Comparison of ENCODE assay signal across 9 cellular contexts in the genomic region with DNA sequence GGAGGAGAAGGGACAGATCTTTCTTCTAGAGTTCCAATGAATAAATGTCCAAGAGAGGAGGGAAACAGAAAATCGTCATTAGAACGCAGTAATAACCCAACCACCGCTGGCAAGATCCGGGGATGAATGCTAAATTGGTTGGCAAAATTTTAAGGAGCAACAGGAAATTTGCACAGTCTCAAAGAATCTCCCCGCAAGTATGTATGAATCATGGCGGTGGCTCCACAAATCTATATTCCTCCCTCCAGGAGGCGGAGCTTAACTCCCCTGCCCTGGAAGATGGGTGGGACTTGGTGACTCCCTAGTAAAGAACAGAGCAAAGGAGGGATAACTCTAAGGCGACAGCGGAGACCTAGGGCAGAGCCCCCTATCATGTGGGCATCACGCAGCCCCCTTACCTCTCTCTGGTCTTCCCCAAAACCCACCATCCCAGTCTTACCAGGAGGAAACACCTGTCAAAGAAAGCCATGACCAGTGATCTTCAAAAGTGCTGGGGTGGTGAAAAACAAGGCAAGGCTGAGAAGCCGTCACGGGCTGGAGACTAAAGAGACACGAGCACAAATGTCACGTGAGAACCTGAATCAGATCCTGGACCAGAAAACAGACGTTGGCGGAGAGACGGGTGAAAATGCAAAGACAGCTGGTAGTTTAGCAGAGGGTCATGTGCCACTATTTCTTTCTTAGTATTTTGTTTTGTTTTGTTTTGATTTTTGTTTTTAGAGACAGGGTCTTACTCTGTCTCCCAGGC.
A peak's percentile ranks its signal among the peaks of the same experiment; 100 is the strongest.
DNase-seq lines count a peak whose midpoint lies in the region; TF ChIP-seq lines count a peak whose summit lies in the region.
"Had no signal": no experiment of that assay in that cellular context is flagged by ENCODE, and none has a peak within 500 bp of the region (broad histone marks: within the 10 kb centered on the region; RNA-seq: fewer than 3 reads in every experiment).

No MANE protein-coding gene starts in this region.

- H2AFZ ChIP-seq in mesenchymal stem cell (ENCODE audit: low read depth, low read length): no peak overlapping the region

- POLR2A ChIA-PET in A673 (lab: Charles Lee; ENCODE audit: low non-redundant PET): no interaction called here

- H3K9me3 ChIP-seq in A673 (ENCODE audit: low read depth, low read length, poor library complexity, severe bottlenecking) (no peaks in the 10 kb centered on the region), mesenchymal stem cell (ENCODE audit: control insufficient read depth, low read length) (no peaks in the 10 kb centered on the region)

- H2BK120ac ChIP-seq in mesenchymal stem cell (ENCODE audit: low read depth, low read length): no peak overlapping the region

- H3K14ac ChIP-seq in mesenchymal stem cell (ENCODE audit: low read length in 2 of 2): no peak overlapping the region

- no peak overlapping the region for H3K23ac ChIP-seq in mesenchymal stem cell (ENCODE audit: low read length in 2 of 2)

- no peak overlapping the region for H4K8ac ChIP-seq in mesenchymal stem cell (ENCODE audit: low read length)

- H2BK12ac ChIP-seq in mesenchymal stem cell (ENCODE audit: low read length in 2 of 2): peak overlapping the region in 1 of 2 experiments; percentile 69

- H3K4me1 ChIP-seq in A673 (ENCODE audit: insufficient read depth, low read length, poor library complexity, severe bottlenecking) (peaks cover 39% of the 10 kb centered on the region), mesenchymal stem cell (ENCODE audit: control insufficient read depth, insufficient read depth, low read depth, low read length) (peaks cover 42% of the 10 kb centered on the region)

- H3K4me3 ChIP-seq in A673 (ENCODE audit: low read depth, low read length, poor library complexity, severe bottlenecking) (no peak overlapping the region), choroid plexus epithelial cell (ENCODE audit: low read depth, low read length) (no peak overlapping the region), mesenchymal stem cell (ENCODE audit: insufficient read depth in 1 of 2, low read depth in 1 of 2, low read length in 2 of 2) (no peak overlapping the region)

- H3K36me3 ChIP-seq in A673 (ENCODE audit: insufficient read depth, low read length, poor library complexity, severe bottlenecking): peaks cover 19% of the 10 kb centered on the region
- H3K36me3 ChIP-seq in mesenchymal stem cell (ENCODE audit: control insufficient read depth in 1 of 2, insufficient read depth in 2 of 2, low read depth in 1 of 2, low read length in 2 of 2): peaks cover 61 to 78% of the 10 kb centered on the region in 2 experiments

- peak overlapping the region; percentile 28 for H2AK5ac ChIP-seq in mesenchymal stem cell (ENCODE audit: low read length, severe bottlenecking)

- no peak overlapping the region for H2BK5ac ChIP-seq in mesenchymal stem cell (ENCODE audit: low read depth, low read length, poor library complexity, severe bottlenecking)

- peak overlapping the region; percentile 23 to 52 for H3K18ac ChIP-seq in mesenchymal stem cell (ENCODE audit: low read depth in 1 of 2, low read length in 2 of 2)

- BruUV-seq in A673 (replicated peaks; lab: Mats Ljungman, UMichigan): no TSS peak

- H3K4me2 ChIP-seq in mesenchymal stem cell (ENCODE audit: low read length, poor library complexity, severe bottlenecking): no peak overlapping the region

- peak overlapping the region; percentile 63 for H3K27ac ChIP-seq in A673 (ENCODE audit: low read depth, low read length, poor library complexity, severe bottlenecking)
- peak overlapping the region; percentile 90 for H3K27ac ChIP-seq in mesenchymal stem cell (ENCODE audit: low read length, poor library complexity, severe bottlenecking)

- H4K91ac ChIP-seq in mesenchymal stem cell (ENCODE audit: low read length): no peak overlapping the region

- no peak overlapping the region for H3K9ac ChIP-seq in mesenchymal stem cell (ENCODE audit: low read length)

- H3K79me1 ChIP-seq in mesenchymal stem cell (replicated peaks; ENCODE audit: low read length, poor library complexity, severe bottlenecking): peaks cover 32% of the 10 kb centered on the region

- intact Hi-C loops in A673 (cut with micrococcal nuclease; ENCODE audit: unreplicated experiment): no loop called here

- DNase-seq in A673 (ENCODE audit: low spot score) (peak; percentile 91), HT-29 (ENCODE audit: low spot score) (peak; percentile 45), choroid plexus epithelial cell (ENCODE audit: low read depth) (peak; percentile 90), mesenchymal stem cell (peak; percentile 93), NCI-H1694 treated with DMSO at 0.1 percent for 48 hours (lab: John Stamatoyannopoulos, UW) (no peak), NCI-H82 (lab: John Stamatoyannopoulos, UW) (no peak), SHP77 treated with DMSO at 0.1 percent for 48 hours (lab: John Stamatoyannopoulos, UW) (no peak), NCI-H2107 (lab: John Stamatoyannopoulos, UW) (no peak)
- DNase-seq: NCI-H345 had no signal

- peak overlapping the region; percentile 75 for H2BK15ac ChIP-seq in mesenchymal stem cell (ENCODE audit: low read depth, poor library complexity, severe bottlenecking)

- WGBS in mesenchymal stem cell: 52% methylated on average over 14 of the region's 17 CpGs

- TF ChIP-seq CTCF in A673 (conservative IDR thresholded peaks at IDR 0.05; ENCODE audit: low read depth, low read length): no peak
- no peak for TF ChIP-seq CTCF in choroid plexus epithelial cell (conservative IDR thresholded peaks at IDR 0.05; ENCODE audit: low read depth, low read length)

- CTCF ChIA-PET in A673 (lab: Charles Lee): no interaction called here

- H3K27me3 ChIP-seq in A673 (replicated peaks; ENCODE audit: insufficient read depth, low read depth, low read length, poor library complexity): no peaks in the 10 kb centered on the region
- H3K27me3 ChIP-seq in mesenchymal stem cell (ENCODE audit: control insufficient read depth in 1 of 2, insufficient read depth in 1 of 2, low read length in 2 of 2): no peaks in the 10 kb centered on the region

- H3K4ac ChIP-seq in mesenchymal stem cell (ENCODE audit: low read depth in 1 of 2, low read length in 2 of 2): peak overlapping the region in 1 of 2 experiments; percentile 7

Comparison
In these comparisons a context has a peak if more than half of its experiments do, and no peak if none do; other contexts are left out.
1. DNase-seq: peak in A673 (single experiment), HT-29 (single experiment), choroid plexus epithelial cell (single experiment) and mesenchymal stem cell (single experiment); none in NCI-H1694 treated with DMSO at 0.1 percent for 48 hours (single experiment), NCI-H82 (single experiment), SHP77 treated with DMSO at 0.1 percent for 48 hours (single experiment) and NCI-H2107 (single experiment).